ENCODE assay signal across 18 cellular contexts in the genomic region with DNA sequence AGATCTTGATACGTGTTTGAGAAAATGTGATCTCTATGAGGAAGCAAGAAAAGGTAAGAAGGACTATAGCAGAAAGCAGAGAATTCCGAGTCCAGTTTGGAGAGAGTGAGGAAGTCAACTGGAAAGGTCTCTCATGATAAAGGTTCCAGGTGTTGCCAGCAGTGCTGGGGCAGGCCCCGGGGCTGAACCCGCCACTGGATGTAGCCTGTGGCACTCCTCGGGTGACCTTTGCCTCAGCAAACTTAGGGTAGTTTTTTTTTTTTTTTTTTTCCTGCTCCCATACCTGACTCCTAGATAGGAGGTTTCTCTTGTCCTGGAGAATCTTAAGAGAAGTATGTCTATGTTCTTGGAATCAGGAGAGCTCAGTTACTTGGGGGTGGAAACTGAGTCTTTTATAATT.
DNase-seq lines count a peak whose midpoint lies in the region; ATAC-seq and TF ChIP-seq lines count a peak whose summit lies in the region.
"Had no signal": no experiment of that assay in that cellular context is flagged by ENCODE, and none has a peak within 500 bp of the region (broad histone marks: within the 10 kb centered on the region; RNA-seq: fewer than 3 reads in every experiment).

No MANE protein-coding gene starts in this region.

- peak overlapping the region; percentile 82 for H3K27ac Mint-ChIP-seq in Caco-2 (ENCODE audit: unreplicated experiment)
- peak overlapping the region; percentile 13 for H3K27ac Mint-ChIP-seq in glutamatergic neuron (ENCODE audit: unreplicated experiment)
- no peak overlapping the region for H3K27ac Mint-ChIP-seq in activated CD8-positive, alpha-beta T cell treated with anti-CD3 and anti-CD28 coated beads for 36 hours

- no peaks in the 10 kb centered on the region for H3K9me3 Mint-ChIP-seq in Caco-2 (ENCODE audit: unreplicated experiment)
- H3K9me3 Mint-ChIP-seq in glutamatergic neuron (ENCODE audit: unreplicated experiment) = peaks cover 1% of the 10 kb centered on the region
- H3K9me3 Mint-ChIP-seq in activated CD8-positive, alpha-beta T cell treated with anti-CD3 and anti-CD28 coated beads for 36 hours = no peaks in the 10 kb centered on the region

- no peaks in the 10 kb centered on the region for H4K20me1 ChIP-seq in PC-3 (ENCODE audit: low read length)

- H2AFZ ChIP-seq in PC-3 (ENCODE audit: low read length) = no peak overlapping the region
- H2AFZ ChIP-seq: GM23248, PC-9 had no signal

- no peaks in the 10 kb centered on the region for H3K79me2 ChIP-seq in PC-3 (ENCODE audit: low read length)

- H3F3A ChIP-seq in PC-3 (ENCODE audit: low read length, unreplicated experiment) = no peaks in the 10 kb centered on the region

- ATAC-seq in activated CD8-positive, alpha-beta T cell treated with anti-CD3 and anti-CD28 coated beads for 36 hours = no peak
- ATAC-seq in PC-3 (no peak), HG02840 (IDR thresholded peaks at IDR 0.05; ENCODE audit: low FRiP score, unreplicated experiment) (no peak)
- ATAC-seq: HCT116 had no signal

- POLR2A ChIA-PET in Caco-2 (lab: Charles Lee) (no interaction called here), PC-3 (lab: Charles Lee; ENCODE audit: unreplicated experiment) (no interaction called here)
- POLR2A ChIA-PET in activated CD8-positive, alpha-beta T cell treated with anti-CD3 and anti-CD28 coated beads for 36 hours (lab: Charles Lee) = no interaction called here

- H3K4me3 ChIP-seq in Caco-2 (ENCODE audit: low read depth, low read length) (no peak overlapping the region), mucosa of rectum (ENCODE audit: low read length in 2 of 2) (no peak overlapping the region), PC-3 (ENCODE audit: low read length) (no peak overlapping the region)
- H3K4me3 ChIP-seq: GM23248, PC-9 had no signal

- DNase-seq in Caco-2 = peak; percentile 46 to 66
- peak; percentile 55 for DNase-seq in HuH-7.5 (ENCODE audit: low spot score)
- no peak for DNase-seq in glutamatergic neuron
- no peak for DNase-seq in activated CD8-positive, alpha-beta T cell treated with anti-CD3 and anti-CD28 coated beads for 36 hours
- DNase-seq in PC-3 = no peak
- DNase-seq in amniotic stem cell (lab: John Stamatoyannopoulos, UW) = no peak
- DNase-seq: GF-D8, GM23248, NCI-H1436, NCI-H2029, NCI-H2171, NCI-H748 treated with DMSO at 0.1 percent for 48 hours, PC-9 had no signal

- TF ChIP-seq CTCF in Caco-2 (IDR thresholded peaks at IDR 0.05; ENCODE audit: insufficient read depth in 1 of 2, low read depth in 1 of 2, low read length in 1 of 2, severe bottlenecking in 1 of 2, unreplicated experiment in 1 of 2) (no peak), glutamatergic neuron (IDR thresholded peaks at IDR 0.05; ENCODE audit: partially characterized antibody, unreplicated experiment) (no peak), PC-3 (conservative IDR thresholded peaks at IDR 0.05; ENCODE audit: low read depth, low read length) (no peak)
- TF ChIP-seq CTCF in activated CD8-positive, alpha-beta T cell treated with anti-CD3 and anti-CD28 coated beads for 36 hours (IDR thresholded peaks at IDR 0.05) = no peak

- H3K9me3 ChIP-seq in Caco-2 = no peaks in the 10 kb centered on the region
- H3K9me3 ChIP-seq in mucosa of rectum (ENCODE audit: control insufficient read depth in 2 of 2, low read length in 2 of 2) = no peaks in the 10 kb centered on the region
- H3K9me3 ChIP-seq in PC-3 (ENCODE audit: low read length) = no peaks in the 10 kb centered on the region

- no peak overlapping the region for H3K9ac ChIP-seq in mucosa of rectum (ENCODE audit: low read depth in 1 of 2, low read length in 2 of 2)
- no peak overlapping the region for H3K9ac ChIP-seq in PC-3 (ENCODE audit: low read length)
- H3K9ac ChIP-seq: GM23248, KMS-11 had no signal

- no peaks in the 10 kb centered on the region for H3K9me2 ChIP-seq in PC-3 (replicated peaks; ENCODE audit: low read length)

- H3K4me1 ChIP-seq in Caco-2 = peaks cover 42% of the 10 kb centered on the region
- peaks cover 5 to 17% of the 10 kb centered on the region in 2 donors for H3K4me1 ChIP-seq in mucosa of rectum (ENCODE audit: control insufficient read depth in 2 of 2, insufficient read depth in 2 of 2, low read length in 2 of 2)
- H3K4me1 ChIP-seq in PC-3 (ENCODE audit: insufficient read depth, low read length) = peaks cover 5% of the 10 kb centered on the region; the same call in 1 of the 2 replicates

- H3K27me3 Mint-ChIP-seq in Caco-2 (ENCODE audit: insufficient read depth, unreplicated experiment) (no peaks in the 10 kb centered on the region), glutamatergic neuron (ENCODE audit: unreplicated experiment) (peaks cover 2% of the 10 kb centered on the region)
- H3K27me3 Mint-ChIP-seq in activated CD8-positive, alpha-beta T cell treated with anti-CD3 and anti-CD28 coated beads for 36 hours = no peaks in the 10 kb centered on the region

- H3K4me3 Mint-ChIP-seq in Caco-2 (ENCODE audit: unreplicated experiment) = peak overlapping the region; percentile 28
- no peak overlapping the region for H3K4me3 Mint-ChIP-seq in glutamatergic neuron (ENCODE audit: unreplicated experiment)
- no peak overlapping the region for H3K4me3 Mint-ChIP-seq in activated CD8-positive, alpha-beta T cell treated with anti-CD3 and anti-CD28 coated beads for 36 hours

- BruUV-seq in Caco-2 (replicated peaks; lab: Mats Ljungman, UMichigan) (no TSS peak), PC-3 (replicated peaks; lab: Mats Ljungman, UMichigan) (no TSS peak)

- CTCF ChIA-PET in Caco-2 (lab: Charles Lee) = no interaction called here
- CTCF ChIA-PET in activated CD8-positive, alpha-beta T cell treated with anti-CD3 and anti-CD28 coated beads for 36 hours (lab: Charles Lee) = no interaction called here
- CTCF ChIA-PET in PC-3 (lab: Charles Lee) = no interaction called here

- H3K36me3 Mint-ChIP-seq in Caco-2 (ENCODE audit: insufficient read depth, unreplicated experiment) (peaks cover 12% of the 10 kb centered on the region), glutamatergic neuron (ENCODE audit: unreplicated experiment) (no peaks in the 10 kb centered on the region)
- peaks cover 3% of the 10 kb centered on the region for H3K36me3 Mint-ChIP-seq in activated CD8-positive, alpha-beta T cell treated with anti-CD3 and anti-CD28 coated beads for 36 hours (ENCODE audit: low read depth)

- no peaks in the 10 kb centered on the region; the same call in 1 of the 2 replicates for H3K36me3 ChIP-seq in Caco-2 (ENCODE audit: control insufficient read depth, insufficient read depth, low read length)
- peaks cover 2 to 20% of the 10 kb centered on the region in 2 donors for H3K36me3 ChIP-seq in mucosa of rectum (ENCODE audit: control insufficient read depth in 2 of 2, insufficient read depth in 2 of 2, low read length in 2 of 2)
- H3K36me3 ChIP-seq in PC-3 (ENCODE audit: low read depth, low read length) = no peaks in the 10 kb centered on the region

- H3K4me1 Mint-ChIP-seq in Caco-2 (ENCODE audit: low read depth, unreplicated experiment) (peaks cover 23% of the 10 kb centered on the region), glutamatergic neuron (ENCODE audit: low read depth, unreplicated experiment) (peaks cover 28% of the 10 kb centered on the region)
- peaks cover 4% of the 10 kb centered on the region for H3K4me1 Mint-ChIP-seq in activated CD8-positive, alpha-beta T cell treated with anti-CD3 and anti-CD28 coated beads for 36 hours (ENCODE audit: low read depth)

- intact Hi-C loops in Caco-2 (cut with micrococcal nuclease; ENCODE audit: unreplicated experiment) (no loop called here), PC-3 (cut with micrococcal nuclease) (no loop called here)
- intact Hi-C loops in activated CD8-positive, alpha-beta T cell treated with anti-CD3 and anti-CD28 coated beads for 36 hours (cut with micrococcal nuclease) = no loop called here

- no peak overlapping the region for H3K4me2 ChIP-seq in PC-3 (ENCODE audit: low read length)
- H3K4me2 ChIP-seq: KMS-11, PC-9 had no signal

- H3K27ac ChIP-seq in mucosa of rectum (ENCODE audit: low read depth in 2 of 2, low read length in 2 of 2) = peak overlapping the region; percentile 35 to 56
- H3K27ac ChIP-seq in PC-3 (ENCODE audit: low read length) = no peak overlapping the region
- H3K27ac ChIP-seq: C4-2B, GM23248, KMS-11, PC-9 had no signal

- H3K27me3 ChIP-seq in Caco-2 (replicated peaks; ENCODE audit: control insufficient read depth, insufficient read depth, low read length) (no peaks in the 10 kb centered on the region), mucosa of rectum (ENCODE audit: control insufficient read depth in 2 of 2, insufficient read depth in 2 of 2, low read length in 2 of 2) (no peaks in the 10 kb centered on the region), PC-3 (ENCODE audit: low read length) (no peaks in the 10 kb centered on the region)

Comparison
In these comparisons a context has a peak if more than half of its experiments do, and no peak if none do; other contexts are left out.
1. DNase-seq: peak in Caco-2 (2 of 2) and HuH-7.5 (single experiment); none in glutamatergic neuron (single experiment), activated CD8-positive, alpha-beta T cell treated with anti-CD3 and anti-CD28 coated beads for 36 hours (single experiment), PC-3 (single experiment) and amniotic stem cell (single experiment).